ENCODE assay signal across 1 cellular context in the genomic region with DNA sequence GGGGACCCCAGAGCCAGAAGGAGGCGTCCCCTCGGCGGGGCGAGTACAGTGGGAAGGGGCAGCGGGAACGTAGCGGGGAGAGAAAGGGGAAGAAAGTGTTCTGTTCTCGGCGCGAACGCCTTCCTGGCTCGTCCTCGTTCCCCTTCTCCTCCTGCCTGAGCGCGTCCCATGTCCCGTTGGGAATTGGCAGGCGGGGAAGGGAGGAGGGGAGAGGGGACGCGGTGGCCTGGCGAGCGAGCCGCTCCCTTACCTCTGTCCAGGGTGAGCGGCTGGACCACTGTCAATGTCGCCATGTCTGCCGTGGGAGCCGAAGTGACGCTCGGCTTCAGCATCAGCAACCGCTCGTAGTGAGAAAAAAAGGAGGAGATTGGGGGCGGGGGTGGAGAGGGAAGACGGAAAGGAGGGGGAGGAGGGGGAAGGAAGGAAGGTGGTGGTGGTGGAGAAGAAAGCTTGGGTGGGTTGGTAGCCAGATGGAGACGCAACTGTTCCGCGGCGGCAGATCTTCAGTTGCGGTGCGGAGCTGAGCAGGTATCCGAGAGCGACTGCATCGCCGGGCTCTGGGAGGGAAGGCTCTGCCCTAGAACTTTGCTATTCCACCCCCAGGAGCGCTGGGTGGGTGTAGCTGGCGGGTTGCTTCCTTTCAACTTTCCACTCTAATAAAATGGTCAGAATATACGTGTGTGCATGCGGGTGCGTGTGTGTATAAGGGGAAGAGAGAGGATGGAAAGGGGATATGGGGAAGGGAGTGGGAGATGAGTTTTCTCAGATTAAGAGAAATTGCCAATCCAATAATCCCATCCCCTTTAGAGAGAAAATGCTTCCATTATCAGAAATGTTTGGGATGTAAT.
A peak's percentile ranks its signal among the peaks of the same experiment; 100 is the strongest.
TF ChIP-seq lines count a peak whose summit lies in the region.

A gene with protein sequence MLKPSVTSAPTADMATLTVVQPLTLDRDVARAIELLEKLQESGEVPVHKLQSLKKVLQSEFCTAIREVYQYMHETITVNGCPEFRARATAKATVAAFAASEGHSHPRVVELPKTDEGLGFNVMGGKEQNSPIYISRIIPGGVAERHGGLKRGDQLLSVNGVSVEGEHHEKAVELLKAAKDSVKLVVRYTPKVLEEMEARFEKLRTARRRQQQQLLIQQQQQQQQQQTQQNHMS (minus strand): TSS at position 544 of the 848 bp plus-strand sequence. CDS start 212 bp downstream, at position 332.

TF ChIP-seq in H1, 55 proteins besides CTCF, POLR2A, EP300 and RAD21:
- TF ChIP-seq HDAC6 (IDR thresholded peaks at IDR 0.05; ENCODE audit: low read depth, low read length) (no peak), ASH2L (IDR thresholded peaks at IDR 0.05; ENCODE audit: low read length) (peak; percentile 74), BCL11A (IDR thresholded peaks at IDR 0.05; ENCODE audit: low read depth in 2 of 2, low read length in 2 of 2) (no peak), BRCA1 (IDR thresholded peaks at IDR 0.05; ENCODE audit: low read depth, low read length) (no peak), BACH1 (IDR thresholded peaks at IDR 0.05; ENCODE audit: low read length) (no peak), TAF1 (IDR thresholded peaks at IDR 0.05; ENCODE audit: low read depth, low read length) (no peak), GABPA (IDR thresholded peaks at IDR 0.05; ENCODE audit: borderline replicate concordance, insufficient read depth, low read length) (no peak), RNF2 (IDR thresholded peaks at IDR 0.05; ENCODE audit: borderline replicate concordance, low read depth, low read length, missing control alignments, poor library complexity, severe bottlenecking) (no peak), CTBP2 (IDR thresholded peaks at IDR 0.05; ENCODE audit: borderline replicate concordance, insufficient read depth, insufficient read length, low read length) (no peak), KDM5A (IDR thresholded peaks at IDR 0.05; ENCODE audit: low read length) (no peak), POLR2AphosphoS5 (IDR thresholded peaks at IDR 0.05; ENCODE audit: low read depth, low read length) (no peak), EGR1 (IDR thresholded peaks at IDR 0.05; ENCODE audit: borderline replicate concordance, low read depth, low read length) (0 out of 2 replicates have a peak, but pooled peaks have one; percentile 3), SUZ12 (IDR thresholded peaks at IDR 0.05; ENCODE audit: low read length) (no peak; the same call in 1 of the 2 replicates), JUND (IDR thresholded peaks at IDR 0.05; ENCODE audit: low read length) (no peak), TEAD4 (IDR thresholded peaks at IDR 0.05; ENCODE audit: low read depth, low read length) (no peak), NRF1 (IDR thresholded peaks at IDR 0.05; ENCODE audit: low read depth, low read length) (no peak), SRF (IDR thresholded peaks at IDR 0.05; ENCODE audit: low read depth, low read length) (no peak), EZH2 (IDR thresholded peaks at IDR 0.05; ENCODE audit: low read depth, low read length, severe bottlenecking) (no peak), HDAC2 (IDR thresholded peaks at IDR 0.05; ENCODE audit: borderline replicate concordance in 1 of 2, low read depth in 2 of 2, low read length in 2 of 2) (no peak; a peak in 1 of 4 replicates), PHF8 (conservative IDR thresholded peaks at IDR 0.05; ENCODE audit: low read depth, low read length) (0 out of 2 replicates have a peak, but pooled peaks have one; percentile 17), ATF2 (IDR thresholded peaks at IDR 0.05; ENCODE audit: low read length) (no peak), SIRT6 (IDR thresholded peaks at IDR 0.05; ENCODE audit: low read length) (no peak), KDM4A (IDR thresholded peaks at IDR 0.05; ENCODE audit: low read depth, low read length, severe bottlenecking) (peak; percentile 34), SP1 (IDR thresholded peaks at IDR 0.05; ENCODE audit: low read depth, low read length) (no peak), SAP30 (IDR thresholded peaks at IDR 0.05; ENCODE audit: insufficient read depth, insufficient replicate concordance, low read length) (peak; percentile 69), POU5F1 (IDR thresholded peaks at IDR 0.05; ENCODE audit: low read depth, low read length) (no peak), NANOG (IDR thresholded peaks at IDR 0.05; ENCODE audit: insufficient read depth, low read depth, low read length, poor library complexity, severe bottlenecking) (no peak), CBX8 (IDR thresholded peaks at IDR 0.05; ENCODE audit: borderline replicate concordance, low read depth, low read length) (no peak), YY1 (IDR thresholded peaks at IDR 0.05; ENCODE audit: low read depth, low read length) (no peak), ZNF274 (IDR thresholded peaks at IDR 0.05; ENCODE audit: borderline replicate concordance, extremely low read depth, low read length) (no peak), RBBP5 (IDR thresholded peaks at IDR 0.05; ENCODE audit: borderline replicate concordance, low read depth, low read length) (peak; percentile 99), CBX5 (IDR thresholded peaks at IDR 0.05; ENCODE audit: low read depth, low read length) (no peak), FOSL1 (IDR thresholded peaks at IDR 0.05; ENCODE audit: insufficient read depth, low read depth, low read length) (no peak), SIX5 (IDR thresholded peaks at IDR 0.05; ENCODE audit: low read depth, low read length) (no peak)
- TF ChIP-seq, protein P1, sequence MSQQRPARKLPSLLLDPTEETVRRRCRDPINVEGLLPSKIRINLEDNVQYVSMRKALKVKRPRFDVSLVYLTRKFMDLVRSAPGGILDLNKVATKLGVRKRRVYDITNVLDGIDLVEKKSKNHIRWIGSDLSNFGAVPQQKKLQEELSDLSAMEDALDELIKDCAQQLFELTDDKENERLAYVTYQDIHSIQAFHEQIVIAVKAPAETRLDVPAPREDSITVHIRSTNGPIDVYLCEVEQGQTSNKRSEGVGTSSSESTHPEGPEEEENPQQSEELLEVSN (IDR thresholded peaks at IDR 0.05), result 0 out of 2 replicates have a peak, but pooled peaks have one; percentile 22
- TF ChIP-seq, protein P2, sequence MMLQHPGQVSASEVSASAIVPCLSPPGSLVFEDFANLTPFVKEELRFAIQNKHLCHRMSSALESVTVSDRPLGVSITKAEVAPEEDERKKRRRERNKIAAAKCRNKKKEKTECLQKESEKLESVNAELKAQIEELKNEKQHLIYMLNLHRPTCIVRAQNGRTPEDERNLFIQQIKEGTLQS (IDR thresholded peaks at IDR 0.05; ENCODE audit: insufficient read depth, low read depth, low read length), result no peak
- TF ChIP-seq, protein P3, sequence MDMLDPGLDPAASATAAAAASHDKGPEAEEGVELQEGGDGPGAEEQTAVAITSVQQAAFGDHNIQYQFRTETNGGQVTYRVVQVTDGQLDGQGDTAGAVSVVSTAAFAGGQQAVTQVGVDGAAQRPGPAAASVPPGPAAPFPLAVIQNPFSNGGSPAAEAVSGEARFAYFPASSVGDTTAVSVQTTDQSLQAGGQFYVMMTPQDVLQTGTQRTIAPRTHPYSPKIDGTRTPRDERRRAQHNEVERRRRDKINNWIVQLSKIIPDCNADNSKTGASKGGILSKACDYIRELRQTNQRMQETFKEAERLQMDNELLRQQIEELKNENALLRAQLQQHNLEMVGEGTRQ (IDR thresholded peaks at IDR 0.05; ENCODE audit: low read length), result no peak
- TF ChIP-seq, protein P4, sequence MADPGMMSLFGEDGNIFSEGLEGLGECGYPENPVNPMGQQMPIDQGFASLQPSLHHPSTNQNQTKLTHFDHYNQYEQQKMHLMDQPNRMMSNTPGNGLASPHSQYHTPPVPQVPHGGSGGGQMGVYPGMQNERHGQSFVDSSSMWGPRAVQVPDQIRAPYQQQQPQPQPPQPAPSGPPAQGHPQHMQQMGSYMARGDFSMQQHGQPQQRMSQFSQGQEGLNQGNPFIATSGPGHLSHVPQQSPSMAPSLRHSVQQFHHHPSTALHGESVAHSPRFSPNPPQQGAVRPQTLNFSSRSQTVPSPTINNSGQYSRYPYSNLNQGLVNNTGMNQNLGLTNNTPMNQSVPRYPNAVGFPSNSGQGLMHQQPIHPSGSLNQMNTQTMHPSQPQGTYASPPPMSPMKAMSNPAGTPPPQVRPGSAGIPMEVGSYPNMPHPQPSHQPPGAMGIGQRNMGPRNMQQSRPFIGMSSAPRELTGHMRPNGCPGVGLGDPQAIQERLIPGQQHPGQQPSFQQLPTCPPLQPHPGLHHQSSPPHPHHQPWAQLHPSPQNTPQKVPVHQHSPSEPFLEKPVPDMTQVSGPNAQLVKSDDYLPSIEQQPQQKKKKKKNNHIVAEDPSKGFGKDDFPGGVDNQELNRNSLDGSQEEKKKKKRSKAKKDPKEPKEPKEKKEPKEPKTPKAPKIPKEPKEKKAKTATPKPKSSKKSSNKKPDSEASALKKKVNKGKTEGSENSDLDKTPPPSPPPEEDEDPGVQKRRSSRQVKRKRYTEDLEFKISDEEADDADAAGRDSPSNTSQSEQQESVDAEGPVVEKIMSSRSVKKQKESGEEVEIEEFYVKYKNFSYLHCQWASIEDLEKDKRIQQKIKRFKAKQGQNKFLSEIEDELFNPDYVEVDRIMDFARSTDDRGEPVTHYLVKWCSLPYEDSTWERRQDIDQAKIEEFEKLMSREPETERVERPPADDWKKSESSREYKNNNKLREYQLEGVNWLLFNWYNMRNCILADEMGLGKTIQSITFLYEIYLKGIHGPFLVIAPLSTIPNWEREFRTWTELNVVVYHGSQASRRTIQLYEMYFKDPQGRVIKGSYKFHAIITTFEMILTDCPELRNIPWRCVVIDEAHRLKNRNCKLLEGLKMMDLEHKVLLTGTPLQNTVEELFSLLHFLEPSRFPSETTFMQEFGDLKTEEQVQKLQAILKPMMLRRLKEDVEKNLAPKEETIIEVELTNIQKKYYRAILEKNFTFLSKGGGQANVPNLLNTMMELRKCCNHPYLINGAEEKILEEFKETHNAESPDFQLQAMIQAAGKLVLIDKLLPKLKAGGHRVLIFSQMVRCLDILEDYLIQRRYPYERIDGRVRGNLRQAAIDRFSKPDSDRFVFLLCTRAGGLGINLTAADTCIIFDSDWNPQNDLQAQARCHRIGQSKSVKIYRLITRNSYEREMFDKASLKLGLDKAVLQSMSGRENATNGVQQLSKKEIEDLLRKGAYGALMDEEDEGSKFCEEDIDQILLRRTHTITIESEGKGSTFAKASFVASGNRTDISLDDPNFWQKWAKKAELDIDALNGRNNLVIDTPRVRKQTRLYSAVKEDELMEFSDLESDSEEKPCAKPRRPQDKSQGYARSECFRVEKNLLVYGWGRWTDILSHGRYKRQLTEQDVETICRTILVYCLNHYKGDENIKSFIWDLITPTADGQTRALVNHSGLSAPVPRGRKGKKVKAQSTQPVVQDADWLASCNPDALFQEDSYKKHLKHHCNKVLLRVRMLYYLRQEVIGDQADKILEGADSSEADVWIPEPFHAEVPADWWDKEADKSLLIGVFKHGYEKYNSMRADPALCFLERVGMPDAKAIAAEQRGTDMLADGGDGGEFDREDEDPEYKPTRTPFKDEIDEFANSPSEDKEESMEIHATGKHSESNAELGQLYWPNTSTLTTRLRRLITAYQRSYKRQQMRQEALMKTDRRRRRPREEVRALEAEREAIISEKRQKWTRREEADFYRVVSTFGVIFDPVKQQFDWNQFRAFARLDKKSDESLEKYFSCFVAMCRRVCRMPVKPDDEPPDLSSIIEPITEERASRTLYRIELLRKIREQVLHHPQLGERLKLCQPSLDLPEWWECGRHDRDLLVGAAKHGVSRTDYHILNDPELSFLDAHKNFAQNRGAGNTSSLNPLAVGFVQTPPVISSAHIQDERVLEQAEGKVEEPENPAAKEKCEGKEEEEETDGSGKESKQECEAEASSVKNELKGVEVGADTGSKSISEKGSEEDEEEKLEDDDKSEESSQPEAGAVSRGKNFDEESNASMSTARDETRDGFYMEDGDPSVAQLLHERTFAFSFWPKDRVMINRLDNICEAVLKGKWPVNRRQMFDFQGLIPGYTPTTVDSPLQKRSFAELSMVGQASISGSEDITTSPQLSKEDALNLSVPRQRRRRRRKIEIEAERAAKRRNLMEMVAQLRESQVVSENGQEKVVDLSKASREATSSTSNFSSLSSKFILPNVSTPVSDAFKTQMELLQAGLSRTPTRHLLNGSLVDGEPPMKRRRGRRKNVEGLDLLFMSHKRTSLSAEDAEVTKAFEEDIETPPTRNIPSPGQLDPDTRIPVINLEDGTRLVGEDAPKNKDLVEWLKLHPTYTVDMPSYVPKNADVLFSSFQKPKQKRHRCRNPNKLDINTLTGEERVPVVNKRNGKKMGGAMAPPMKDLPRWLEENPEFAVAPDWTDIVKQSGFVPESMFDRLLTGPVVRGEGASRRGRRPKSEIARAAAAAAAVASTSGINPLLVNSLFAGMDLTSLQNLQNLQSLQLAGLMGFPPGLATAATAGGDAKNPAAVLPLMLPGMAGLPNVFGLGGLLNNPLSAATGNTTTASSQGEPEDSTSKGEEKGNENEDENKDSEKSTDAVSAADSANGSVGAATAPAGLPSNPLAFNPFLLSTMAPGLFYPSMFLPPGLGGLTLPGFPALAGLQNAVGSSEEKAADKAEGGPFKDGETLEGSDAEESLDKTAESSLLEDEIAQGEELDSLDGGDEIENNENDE (IDR thresholded peaks at IDR 0.05; ENCODE audit: insufficient replicate concordance, low read length), result no peak
